In genomic region chr21:42924433-42924751, GRCh38 we compare ENCODE assay signal across 10 cellular contexts. TPM values are rescaled to one million over a fixed set of nuclear protein-coding genes. Genes with fewer than 3 reads are reported as not detected.
DNase-seq lines count a peak whose midpoint lies in the region; ATAC-seq, FAIRE-seq and TF ChIP-seq lines count a peak whose summit lies in the region.
"Had no signal": no experiment of that assay in that cellular context is flagged by ENCODE, and none has a peak within 500 bp of the region (broad histone marks: within the 10 kb centered on the region; RNA-seq: fewer than 3 reads in every experiment).

No MANE protein-coding gene starts in this region.

- no peak for FAIRE-seq in HepG2 (lab: Jason Lieb, UNC)

- H3K27me3 Mint-ChIP-seq in activated CD4-positive, alpha-beta memory T cell treated with anti-CD3 and anti-CD28 coated beads for 36 hours, result no peaks in the 10 kb centered on the region

- no peaks in the 10 kb centered on the region for H3K9me3 Mint-ChIP-seq in activated CD4-positive, alpha-beta memory T cell treated with anti-CD3 and anti-CD28 coated beads for 36 hours

- POLR2A ChIA-PET in HepG2 (lab: Yijun Ruan, JAX), result no interaction called here
- POLR2A ChIA-PET in activated CD4-positive, alpha-beta memory T cell treated with anti-CD3 and anti-CD28 coated beads for 36 hours (lab: Charles Lee), result no interaction called here

- DNase-seq in HepG2 (ENCODE audit: low spot score) (no peak), right lobe of liver (no peak), mucosa of descending colon (no peak), NCI-H226 (no peak), NCI-H345 treated with DMSO at 0.1 percent for 48 hours (lab: John Stamatoyannopoulos, UW; ENCODE audit: unreplicated experiment) (no peak)
- no peak for DNase-seq in activated CD4-positive, alpha-beta memory T cell treated with anti-CD3 and anti-CD28 coated beads for 36 hours

- peaks cover 0 to 1% of the 10 kb centered on the region in 2 experiments; a peak in 2 of 5 replicates for H3K27me3 ChIP-seq in HepG2 (ENCODE audit: control insufficient read depth in 1 of 2, insufficient read depth in 2 of 2, low read length in 2 of 2)
- no peaks in the 10 kb centered on the region for H3K27me3 ChIP-seq in right lobe of liver
- no peaks in the 10 kb centered on the region for H3K27me3 ChIP-seq in iPS-20b (ENCODE audit: insufficient read depth, low read length)
- H3K27me3 ChIP-seq: spleen had no signal

- H3K9ac ChIP-seq in HepG2 (ENCODE audit: insufficient read depth, low read depth, low read length) (no peak overlapping the region), iPS-20b (ENCODE audit: low read depth, low read length) (peak overlapping the region; percentile 77; the same call in 1 of the 2 replicates)

- TF ChIP-seq EP300 in HepG2 (IDR thresholded peaks at IDR 0.05; ENCODE audit: low read depth in 2 of 2, low read length in 2 of 2) (no peak), HepG2 (CRISPR knock-in tag; IDR thresholded peaks at IDR 0.05; ENCODE audit: borderline replicate concordance) (no peak)

- no peak overlapping the region for H3K4me2 ChIP-seq in HepG2 (ENCODE audit: low read depth, low read length)

- H3K4me3 ChIP-seq in HepG2 (replicated peaks in 1 of 3; ENCODE audit: insufficient read depth in 1 of 3, low read depth in 2 of 3, low read length in 3 of 3) (no peak overlapping the region), right lobe of liver (no peak overlapping the region), iPS-20b (ENCODE audit: low read length) (peak overlapping the region; percentile 28; the same call in 1 of the 2 replicates), mucosa of descending colon (no peak overlapping the region)
- H3K4me3 ChIP-seq: lower lobe of right lung had no signal

- peak overlapping the region; percentile 17 for H3K4me3 Mint-ChIP-seq in activated CD4-positive, alpha-beta memory T cell treated with anti-CD3 and anti-CD28 coated beads for 36 hours

- in situ Hi-C loops in HepG2 (cut with HindIII; ENCODE audit: extremely low pct_ligation_motif_present, low pct_unique_long_range_greater_than_20kb), result no loop called here

- H3K36me3 ChIP-seq in HepG2 (replicated peaks in 1 of 2; ENCODE audit: control insufficient read depth in 1 of 2, insufficient read depth in 2 of 2, low read length in 2 of 2), result no peaks in the 10 kb centered on the region
- H3K36me3 ChIP-seq in right lobe of liver, result no peaks in the 10 kb centered on the region
- H3K36me3 ChIP-seq in iPS-20b (ENCODE audit: insufficient read depth, low read depth, low read length), result no peaks in the 10 kb centered on the region
- H3K36me3 ChIP-seq in mucosa of descending colon (ENCODE audit: low read depth), result no peaks in the 10 kb centered on the region
- H3K36me3 ChIP-seq: lower lobe of right lung, spleen had no signal

- intact Hi-C loops in HepG2 (cut with micrococcal nuclease; ENCODE audit: unreplicated experiment), result loop anchor here (5.0 kb wide), 1 partner anchor 48 kb away; the partner anchor contains the start of gene PKNOX1
- intact Hi-C loops in right lobe of liver (cut with DNase I), result no loop called here
- intact Hi-C loops in activated CD4-positive, alpha-beta memory T cell treated with anti-CD3 and anti-CD28 coated beads for 36 hours (cut with micrococcal nuclease), result loop anchor here (5.0 kb wide), 1 partner anchor 723 kb away; no protein-coding TSS in a partner anchor
- intact Hi-C loops in mucosa of descending colon (cut with DNase I, micrococcal nuclease), result no loop called here

- H3K9me3 ChIP-seq in HepG2 (ENCODE audit: low read length), result no peaks in the 10 kb centered on the region
- no peaks in the 10 kb centered on the region for H3K9me3 ChIP-seq in right lobe of liver
- no peaks in the 10 kb centered on the region for H3K9me3 ChIP-seq in iPS-20b (ENCODE audit: insufficient read depth, low read depth, low read length)
- H3K9me3 ChIP-seq in mucosa of descending colon, result no peaks in the 10 kb centered on the region
- H3K9me3 ChIP-seq: lower lobe of right lung, spleen had no signal

- ATAC-seq in HepG2 (no peak), right lobe of liver (no peak), mucosa of descending colon (no peak), GM19023 (IDR thresholded peaks at IDR 0.05; ENCODE audit: unreplicated experiment) (no peak)

- H3K36me3 Mint-ChIP-seq in activated CD4-positive, alpha-beta memory T cell treated with anti-CD3 and anti-CD28 coated beads for 36 hours, result no peaks in the 10 kb centered on the region

- TF ChIP-seq CTCF in HepG2 (CRISPR knock-in tag; IDR thresholded peaks at IDR 0.05), result no peak
- TF ChIP-seq CTCF in right lobe of liver (IDR thresholded peaks at IDR 0.05), result no peak
- no peak for TF ChIP-seq CTCF in mucosa of descending colon (IDR thresholded peaks at IDR 0.05)

- CTCF ChIA-PET in HepG2 (lab: Yijun Ruan, JAX; ENCODE audit: low intra/inter-chr PET ratio, low total read pairs), result no interaction called here
- CTCF ChIA-PET in activated CD4-positive, alpha-beta memory T cell treated with anti-CD3 and anti-CD28 coated beads for 36 hours (lab: Charles Lee), result no interaction called here

- no peak overlapping the region for H2AFZ ChIP-seq in HepG2 (ENCODE audit: low read length)

- H3K79me2 ChIP-seq in HepG2 (ENCODE audit: insufficient read depth, low read length), result no peaks in the 10 kb centered on the region

- 98% methylated on average over 6 of the region's 6 CpGs for WGBS in HepG2 (ENCODE audit: low lambda C conversion rate)
- 93% methylated on average over 6 of the region's 6 CpGs for WGBS in right lobe of liver (ENCODE audit: insufficient coverage, low coverage, low lambda C conversion rate, missing lambda C conversion rate)

- H3K27ac ChIP-seq in HepG2 (ENCODE audit: extremely low read length, insufficient read depth, low read length) (no peak overlapping the region), right lobe of liver (no peak overlapping the region), iPS-20b (ENCODE audit: low read length) (peak overlapping the region; percentile 93)
- H3K27ac ChIP-seq: lower lobe of right lung had no signal

- TF ChIP-seq POLR2A in HepG2 (IDR thresholded peaks at IDR 0.05; ENCODE audit: insufficient read depth in 1 of 2, low read depth in 2 of 2, low read length in 2 of 2) (no peak), right lobe of liver (IDR thresholded peaks at IDR 0.05) (no peak)

- H3K27ac Mint-ChIP-seq in activated CD4-positive, alpha-beta memory T cell treated with anti-CD3 and anti-CD28 coated beads for 36 hours, result peak overlapping the region; percentile 38

- peaks cover 14% of the 10 kb centered on the region for H3K4me1 ChIP-seq in HepG2 (ENCODE audit: insufficient read depth, low read length)
- H3K4me1 ChIP-seq in right lobe of liver, result peaks cover 0 to 2% (median 0%) of the 10 kb centered on the region in 4 donors
- H3K4me1 ChIP-seq in iPS-20b (ENCODE audit: insufficient read depth, low read length), result peaks cover 18% of the 10 kb centered on the region; the same call in 1 of the 2 replicates
- H3K4me1 ChIP-seq in mucosa of descending colon (ENCODE audit: low read depth), result peaks cover 7% of the 10 kb centered on the region

- H4K20me1 ChIP-seq in HepG2 (ENCODE audit: insufficient read depth, low read length), result no peaks in the 10 kb centered on the region

- BruUV-seq in HepG2 (replicated peaks; lab: Mats Ljungman, UMichigan), result no TSS peak

- peaks cover 10% of the 10 kb centered on the region for H3K4me1 Mint-ChIP-seq in activated CD4-positive, alpha-beta memory T cell treated with anti-CD3 and anti-CD28 coated beads for 36 hours (ENCODE audit: low read depth)

- TF ChIP-seq RAD21 in HepG2 (CRISPR knock-in tag; IDR thresholded peaks at IDR 0.05), result no peak

RNA-seq across cellular contexts. Expression of gene ERVH48-1, which starts 1.0 kb away (rescaled TPM):
- total RNA-seq in HepG2 (2016; rRNA removed; fragmentation: Illumina TruSeq; extraction: Trizol) (not detected in 2 replicates), right lobe of liver (under 1 TPM in 2 of 6 experiments, not detected in 4; 0.09 to 0.10 TPM), mucosa of descending colon (not detected)
- total RNA-seq in HepG2 (2016; cell fraction: cytosol; rRNA removed; fragmentation: Illumina TruSeq; extraction: Trizol; ENCODE audit: low read depth), result not detected in 2 replicates
- total RNA-seq in HepG2 (2016; cell fraction: insoluble cytoplasmic fraction; rRNA removed; fragmentation: Illumina TruSeq; extraction: Trizol), result not detected in 2 replicates
- total RNA-seq in HepG2 (2016; cell fraction: membrane; rRNA removed; fragmentation: Illumina TruSeq; extraction: Trizol), result not detected in 2 replicates
- not detected in 2 replicates for total RNA-seq in HepG2 (2016; cell fraction: nucleus; rRNA removed; fragmentation: Illumina TruSeq; extraction: Trizol)
- 1.0 and 1.8 TPM in 2 replicates for polyA plus RNA-seq in HepG2 (2011; rRNA removed)
- polyA plus RNA-seq in HepG2 (2011; cell fraction: cytosol; rRNA removed), result 1.00 and 1.2 TPM in 2 replicates
- polyA plus RNA-seq in HepG2 (2011; cell fraction: nucleus; rRNA removed), result 0.40 and 0.58 TPM in 2 replicates
- 1.5 and 1.6 TPM in 2 replicates for polyA plus RNA-seq in HepG2 (2012)
- polyA plus RNA-seq in HepG2 (2016; cell fraction: cytosol; fragmentation: Illumina TruSeq; extraction: Trizol; ENCODE audit: low read depth), result not detected in 2 replicates
- polyA plus RNA-seq in HepG2 (2016; cell fraction: insoluble cytoplasmic fraction; fragmentation: Illumina TruSeq; extraction: Trizol; ENCODE audit: low read depth), result not detected in 2 replicates
- polyA plus RNA-seq in HepG2 (2016; cell fraction: membrane; fragmentation: Illumina TruSeq; extraction: Trizol; ENCODE audit: low read depth), result not detected in 2 replicates
- polyA plus RNA-seq in HepG2 (2016; cell fraction: nucleus; fragmentation: Illumina TruSeq; extraction: Trizol; ENCODE audit: insufficient read depth, low read depth), result not detected in 2 replicates
- polyA minus RNA-seq in HepG2 (2011; rRNA and poly(A)+ RNA removed; ENCODE audit: low replicate concordance), result 0.84 and 1.8 TPM in 2 replicates
- 0.30 and 0.44 TPM in 2 replicates for polyA minus RNA-seq in HepG2 (2011; cell fraction: cytosol; rRNA and poly(A)+ RNA removed)
- 0.13 and 0.25 TPM in 2 replicates for polyA minus RNA-seq in HepG2 (2011; cell fraction: nucleus; rRNA and poly(A)+ RNA removed)
- total RNA-seq in activated CD4-positive, alpha-beta memory T cell treated with anti-CD3 and anti-CD28 coated beads for 36 hours, result under 1 TPM in 1 of 2 experiments, not detected in 1; 0.07 TPM
- total RNA-seq: lower lobe of right lung, spleen had no signal

RNA-seq across cellular contexts. Expression of gene NDUFV3, which starts 31.3 kb away (rescaled TPM):
- total RNA-seq in HepG2 (2016; rRNA removed; fragmentation: Illumina TruSeq; extraction: Trizol), result 29.6 and 35.7 TPM in 2 replicates
- total RNA-seq in HepG2 (2016; cell fraction: cytosol; rRNA removed; fragmentation: Illumina TruSeq; extraction: Trizol; ENCODE audit: low read depth), result 10.7 and 12.6 TPM in 2 replicates
- total RNA-seq in HepG2 (2016; cell fraction: insoluble cytoplasmic fraction; rRNA removed; fragmentation: Illumina TruSeq; extraction: Trizol), result 29.5 and 34.4 TPM in 2 replicates
- 17.4 and 17.6 TPM in 2 replicates for total RNA-seq in HepG2 (2016; cell fraction: membrane; rRNA removed; fragmentation: Illumina TruSeq; extraction: Trizol)
- total RNA-seq in HepG2 (2016; cell fraction: nucleus; rRNA removed; fragmentation: Illumina TruSeq; extraction: Trizol), result 14.6 and 17.9 TPM in 2 replicates
- polyA plus RNA-seq in HepG2 (2011; rRNA removed), result 14.2 and 15.4 TPM in 2 replicates
- 15.0 and 17.3 TPM in 2 replicates for polyA plus RNA-seq in HepG2 (2011; cell fraction: cytosol; rRNA removed)
- polyA plus RNA-seq in HepG2 (2011; cell fraction: nucleus; rRNA removed), result 11.9 and 13.2 TPM in 2 replicates
- 17.6 and 21.1 TPM in 2 replicates for polyA plus RNA-seq in HepG2 (2012)
- 11.7 and 13.4 TPM in 2 replicates for polyA plus RNA-seq in HepG2 (2016; cell fraction: cytosol; fragmentation: Illumina TruSeq; extraction: Trizol; ENCODE audit: low read depth)
- 27.9 and 29.5 TPM in 2 replicates for polyA plus RNA-seq in HepG2 (2016; cell fraction: insoluble cytoplasmic fraction; fragmentation: Illumina TruSeq; extraction: Trizol; ENCODE audit: low read depth)
- polyA plus RNA-seq in HepG2 (2016; cell fraction: membrane; fragmentation: Illumina TruSeq; extraction: Trizol; ENCODE audit: low read depth), result 13.6 and 15.3 TPM in 2 replicates
- polyA plus RNA-seq in HepG2 (2016; cell fraction: nucleus; fragmentation: Illumina TruSeq; extraction: Trizol; ENCODE audit: insufficient read depth, low read depth), result 20.7 and 24.6 TPM in 2 replicates
- polyA minus RNA-seq in HepG2 (2011; rRNA and poly(A)+ RNA removed; ENCODE audit: low replicate concordance), result 10.6 and 20.7 TPM in 2 replicates
- 14.2 and 15.6 TPM in 2 replicates for polyA minus RNA-seq in HepG2 (2011; cell fraction: cytosol; rRNA and poly(A)+ RNA removed)
- polyA minus RNA-seq in HepG2 (2011; cell fraction: nucleus; rRNA and poly(A)+ RNA removed), result 8.2 and 14.2 TPM in 2 replicates
- 10 to 100 TPM; 18.9 to 39.1 (median 23.6) TPM for total RNA-seq in right lobe of liver
- 10 to 100 TPM; 16.1 to 17.3 TPM for total RNA-seq in activated CD4-positive, alpha-beta memory T cell treated with anti-CD3 and anti-CD28 coated beads for 36 hours
- total RNA-seq in mucosa of descending colon, result 10 to 100 TPM; 36.9 to 54.4 (median 38.5) TPM

RNA-seq across cellular contexts. Expression of gene WDR4, which starts 45.1 kb away (rescaled TPM):
- total RNA-seq in HepG2 (2016; rRNA removed; fragmentation: Illumina TruSeq; extraction: Trizol) (14.4 and 14.8 TPM in 2 replicates), right lobe of liver (10 to 100 TPM in 1 of 6 experiments, 1 to 10 TPM in 5; 6.3 to 10.5 (median 8.0) TPM), mucosa of descending colon (10 to 100 TPM; 16.1 to 16.7 (median 16.5) TPM)
- total RNA-seq in HepG2 (2016; cell fraction: cytosol; rRNA removed; fragmentation: Illumina TruSeq; extraction: Trizol; ENCODE audit: low read depth), result 5.6 and 6.6 TPM in 2 replicates
- 13.1 and 14.9 TPM in 2 replicates for total RNA-seq in HepG2 (2016; cell fraction: insoluble cytoplasmic fraction; rRNA removed; fragmentation: Illumina TruSeq; extraction: Trizol)
- total RNA-seq in HepG2 (2016; cell fraction: membrane; rRNA removed; fragmentation: Illumina TruSeq; extraction: Trizol), result 6.4 and 7.7 TPM in 2 replicates
- total RNA-seq in HepG2 (2016; cell fraction: nucleus; rRNA removed; fragmentation: Illumina TruSeq; extraction: Trizol), result 19.0 and 23.6 TPM in 2 replicates
- polyA plus RNA-seq in HepG2 (2011; rRNA removed), result 10.9 and 11.3 TPM in 2 replicates
- 9.4 and 15.2 TPM in 2 replicates for polyA plus RNA-seq in HepG2 (2011; cell fraction: cytosol; rRNA removed)
- 45.2 and 52.9 TPM in 2 replicates for polyA plus RNA-seq in HepG2 (2011; cell fraction: nucleus; rRNA removed)
- polyA plus RNA-seq in HepG2 (2012), result 10.2 and 10.8 TPM in 2 replicates
- polyA plus RNA-seq in HepG2 (2016; cell fraction: cytosol; fragmentation: Illumina TruSeq; extraction: Trizol; ENCODE audit: low read depth), result 3.4 and 3.8 TPM in 2 replicates
- 17.9 and 21.8 TPM in 2 replicates for polyA plus RNA-seq in HepG2 (2016; cell fraction: insoluble cytoplasmic fraction; fragmentation: Illumina TruSeq; extraction: Trizol; ENCODE audit: low read depth)
- 5.6 and 6.6 TPM in 2 replicates for polyA plus RNA-seq in HepG2 (2016; cell fraction: membrane; fragmentation: Illumina TruSeq; extraction: Trizol; ENCODE audit: low read depth)
- 29.4 and 30.7 TPM in 2 replicates for polyA plus RNA-seq in HepG2 (2016; cell fraction: nucleus; fragmentation: Illumina TruSeq; extraction: Trizol; ENCODE audit: insufficient read depth, low read depth)
- 35.6 and 97.8 TPM in 2 replicates for polyA minus RNA-seq in HepG2 (2011; rRNA and poly(A)+ RNA removed; ENCODE audit: low replicate concordance)
- 5.3 and 5.5 TPM in 2 replicates for polyA minus RNA-seq in HepG2 (2011; cell fraction: cytosol; rRNA and poly(A)+ RNA removed)
- polyA minus RNA-seq in HepG2 (2011; cell fraction: nucleus; rRNA and poly(A)+ RNA removed), result 31.8 and 38.4 TPM in 2 replicates
- 10 to 100 TPM; 39.8 to 39.9 TPM for total RNA-seq in activated CD4-positive, alpha-beta memory T cell treated with anti-CD3 and anti-CD28 coated beads for 36 hours

RNA-seq across cellular contexts. Expression of gene PKNOX1, which starts 50.0 kb away (rescaled TPM):
- total RNA-seq in HepG2 (2016; rRNA removed; fragmentation: Illumina TruSeq; extraction: Trizol), result 7.9 and 9.6 TPM in 2 replicates
- 10.4 and 11.3 TPM in 2 replicates for total RNA-seq in HepG2 (2016; cell fraction: cytosol; rRNA removed; fragmentation: Illumina TruSeq; extraction: Trizol; ENCODE audit: low read depth)
- 8.3 and 11.1 TPM in 2 replicates for total RNA-seq in HepG2 (2016; cell fraction: insoluble cytoplasmic fraction; rRNA removed; fragmentation: Illumina TruSeq; extraction: Trizol)
- 8.1 and 10.2 TPM in 2 replicates for total RNA-seq in HepG2 (2016; cell fraction: membrane; rRNA removed; fragmentation: Illumina TruSeq; extraction: Trizol)
- total RNA-seq in HepG2 (2016; cell fraction: nucleus; rRNA removed; fragmentation: Illumina TruSeq; extraction: Trizol), result 6.8 and 7.1 TPM in 2 replicates
- polyA plus RNA-seq in HepG2 (2011; rRNA removed), result 16.2 and 18.1 TPM in 2 replicates
- polyA plus RNA-seq in HepG2 (2011; cell fraction: cytosol; rRNA removed), result 10.4 and 10.8 TPM in 2 replicates
- 11.1 and 12.2 TPM in 2 replicates for polyA plus RNA-seq in HepG2 (2011; cell fraction: nucleus; rRNA removed)
- polyA plus RNA-seq in HepG2 (2012), result 6.2 and 9.4 TPM in 2 replicates
- polyA plus RNA-seq in HepG2 (2016; cell fraction: cytosol; fragmentation: Illumina TruSeq; extraction: Trizol; ENCODE audit: low read depth), result 3.1 and 3.2 TPM in 2 replicates
- 10.6 and 11.3 TPM in 2 replicates for polyA plus RNA-seq in HepG2 (2016; cell fraction: insoluble cytoplasmic fraction; fragmentation: Illumina TruSeq; extraction: Trizol; ENCODE audit: low read depth)
- polyA plus RNA-seq in HepG2 (2016; cell fraction: membrane; fragmentation: Illumina TruSeq; extraction: Trizol; ENCODE audit: low read depth), result 3.8 and 5.8 TPM in 2 replicates
- polyA plus RNA-seq in HepG2 (2016; cell fraction: nucleus; fragmentation: Illumina TruSeq; extraction: Trizol; ENCODE audit: insufficient read depth, low read depth), result 8.0 and 10.4 TPM in 2 replicates
- polyA minus RNA-seq in HepG2 (2011; rRNA and poly(A)+ RNA removed; ENCODE audit: low replicate concordance), result 10.6 and 33.3 TPM in 2 replicates
- 8.1 and 9.1 TPM in 2 replicates for polyA minus RNA-seq in HepG2 (2011; cell fraction: cytosol; rRNA and poly(A)+ RNA removed)
- 9.9 and 18.2 TPM in 2 replicates for polyA minus RNA-seq in HepG2 (2011; cell fraction: nucleus; rRNA and poly(A)+ RNA removed)
- total RNA-seq in right lobe of liver, result 1 to 10 TPM; 6.2 to 9.5 (median 7.4) TPM
- total RNA-seq in activated CD4-positive, alpha-beta memory T cell treated with anti-CD3 and anti-CD28 coated beads for 36 hours, result 10 to 100 TPM; 16.9 to 18.0 TPM
- 10 to 100 TPM; 14.3 to 26.1 (median 16.3) TPM for total RNA-seq in mucosa of descending colon

Comparison
In these comparisons a context has a peak if more than half of its experiments do, and no peak if none do; other contexts are left out.
1. intact Hi-C loops: an anchor here in HepG2 (5.0 kb wide) and activated CD4-positive, alpha-beta memory T cell treated with anti-CD3 and anti-CD28 coated beads for 36 hours (5.0 kb wide); none called in right lobe of liver and mucosa of descending colon.